Comparison of ENCODE assay signal across 15 cellular contexts in the genomic region with DNA sequence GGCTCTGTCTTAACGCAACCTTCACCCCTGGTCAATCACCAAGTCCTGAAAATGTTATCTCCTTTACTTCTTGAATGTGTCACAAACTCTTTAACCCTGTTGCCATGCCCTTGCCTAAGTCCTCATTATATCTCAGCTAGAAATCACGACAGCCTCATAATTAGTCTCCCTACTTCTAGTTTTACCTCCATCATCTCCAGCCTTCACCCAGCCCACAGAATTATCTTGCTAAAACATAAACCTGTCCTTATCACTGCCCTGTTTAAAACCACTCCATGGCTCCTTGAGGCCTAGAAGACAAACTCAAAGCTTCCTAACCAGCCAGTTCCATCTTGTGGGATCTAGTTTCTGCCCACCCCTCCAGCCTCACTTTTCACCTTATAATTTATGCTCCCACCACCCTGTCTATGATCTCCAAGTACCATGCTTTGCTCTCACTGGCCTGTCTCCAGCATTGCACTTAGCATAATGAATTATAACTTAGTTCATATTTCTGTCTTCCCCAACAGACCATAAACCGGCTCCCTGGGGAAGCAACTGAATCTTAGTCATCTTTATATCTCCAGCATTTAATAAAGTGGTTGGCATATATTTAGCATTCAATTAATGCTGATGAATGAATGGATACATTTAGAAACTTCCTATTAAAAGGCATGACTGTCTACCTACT.
"Had no signal": no experiment of that assay in that cellular context is flagged by ENCODE, and none has a peak within 500 bp of the region (broad histone marks: within the 10 kb centered on the region; RNA-seq: fewer than 3 reads in every experiment).

No MANE protein-coding gene starts in this region.

- H3K4me3 ChIP-seq: adrenal gland, cardiac muscle cell, dorsolateral prefrontal cortex, stomach, thoracic aorta had no signal

- H3K27ac ChIP-seq: adrenal gland, cardiac muscle cell, dorsolateral prefrontal cortex, stomach, thoracic aorta had no signal

- H3K27me3 ChIP-seq: adrenal gland, cardiac muscle cell, dorsolateral prefrontal cortex, stomach had no signal

- H3K9me3 ChIP-seq: adrenal gland, stomach, thoracic aorta had no signal

- H3K4me1 ChIP-seq: stomach had no signal

- DNase-seq: activated CD4-positive, alpha-beta T cell treated with anti-CD3 and anti-CD28 coated beads for 36 hours; activated CD8-positive, alpha-beta T cell treated with anti-CD3 and anti-CD28 coated beads for 36 hours; activated effector memory CD4-positive, alpha-beta T cell treated with anti-CD3 and anti-CD28 coated beads, Interleukin-2, amount 50 U/mL, for 16 hours; activated T-cell treated with anti-CD3 and anti-CD28 coated beads, Interleukin-2, amount 50 U/mL, for 48 hours; adrenal gland; dorsolateral prefrontal cortex; endodermal cell; hippocampal formation; midbrain; stimulated activated CD4-positive, alpha-beta T cell treated with anti-CD3 and anti-CD28 coated beads, Interleukin-12 subunit alpha, Interleukin-12 subunit beta, amount 100 ng/mL, for 4 hours; stimulated activated CD4-positive, alpha-beta T cell treated with anti-CD3 and anti-CD28 coated beads, Interleukin-2, amount 100 ng/mL, for 24 hours; stomach had no signal

- H3K36me3 ChIP-seq: adrenal gland, cardiac muscle cell, stomach, thoracic aorta had no signal

- ATAC-seq: activated CD4-positive, alpha-beta T cell treated with anti-CD3 and anti-CD28 coated beads for 36 hours; activated CD8-positive, alpha-beta T cell treated with anti-CD3 and anti-CD28 coated beads for 36 hours; left lobe of liver had no signal
